ENCODE assay signal across 8 cellular contexts in genomic region chr19:18292460-18292809, GRCh38. TPM values are rescaled to one million over a fixed set of nuclear protein-coding genes. Genes with fewer than 3 reads are reported as not detected.
DNase-seq lines count a peak whose midpoint lies in the region; ATAC-seq and TF ChIP-seq lines count a peak whose summit lies in the region.

No MANE protein-coding gene starts in this region.

- intact Hi-C loops in gastrocnemius medialis (cut with DNase I; ENCODE audit: low total_unique reads), result loop anchor here (1.0 kb wide), 1 partner anchor 10 kb away; no protein-coding TSS in a partner anchor
- intact Hi-C loops in sciatic nerve (cut with DNase I), result no loop called here

- H3K27ac ChIP-seq in gastrocnemius medialis, result peak overlapping the region; percentile 86 to 98 (median 93)

- TF ChIP-seq POLR2A in gastrocnemius medialis (IDR thresholded peaks at IDR 0.05), result no peak

- H3K27me3 Mint-ChIP-seq in activated naive CD4-positive, alpha-beta T cell treated with anti-CD3 and anti-CD28 coated beads, Interleukin-2, amount 10 ng/mL, durations not matched to agents 7 days and 5 days, result no peaks in the 10 kb centered on the region

- no peaks in the 10 kb centered on the region for H3K9me3 Mint-ChIP-seq in activated naive CD4-positive, alpha-beta T cell treated with anti-CD3 and anti-CD28 coated beads, Interleukin-2, amount 10 ng/mL, durations not matched to agents 7 days and 5 days

- no peaks in the 10 kb centered on the region for H3K9me3 ChIP-seq in gastrocnemius medialis

- peak overlapping the region; percentile 96 for H3K27ac Mint-ChIP-seq in activated naive CD4-positive, alpha-beta T cell treated with anti-CD3 and anti-CD28 coated beads, Interleukin-2, amount 10 ng/mL, durations not matched to agents 7 days and 5 days

- peaks cover 8% of the 10 kb centered on the region for H3K36me3 Mint-ChIP-seq in activated naive CD4-positive, alpha-beta T cell treated with anti-CD3 and anti-CD28 coated beads, Interleukin-2, amount 10 ng/mL, durations not matched to agents 7 days and 5 days

- DNase-seq in activated naive CD4-positive, alpha-beta T cell treated with anti-CD3 and anti-CD28 coated beads, Interleukin-2, amount 10 ng/mL, durations not matched to agents 7 days and 5 days, result peak; percentile 55
- no peak for DNase-seq in activated naive CD4-positive, alpha-beta T cell (lab: John Stamatoyannopoulos, UW)
- no peak for DNase-seq in fibroblast of villous mesenchyme (ENCODE audit: low read depth)
- DNase-seq in gastrocnemius medialis, result no peak
- no peak for DNase-seq in NCI-H82 treated with DMSO at 0.1 percent for 48 hours (lab: John Stamatoyannopoulos, UW; ENCODE audit: unreplicated experiment)
- no peak for DNase-seq in sciatic nerve (ENCODE audit: low spot score)

- H3K36me3 ChIP-seq in gastrocnemius medialis, result no peaks in the 10 kb centered on the region

- in situ Hi-C loops in gastrocnemius medialis (cut with MboI; ENCODE audit: low sequenced_read_pairs in 4 of 4), result no loop called here

- H3K4me1 ChIP-seq in gastrocnemius medialis, result peaks cover 5 to 9% of the 10 kb centered on the region in 2 donors

- peak in 1 of 2 donors; percentile 26 for ATAC-seq in gastrocnemius medialis
- no peak for ATAC-seq in HG03135 (IDR thresholded peaks at IDR 0.05; ENCODE audit: unreplicated experiment)
- ATAC-seq in sciatic nerve, result no peak

- CTCF ChIA-PET in activated naive CD4-positive, alpha-beta T cell treated with anti-CD3 and anti-CD28 coated beads, Interleukin-2, amount 10 ng/mL, durations not matched to agents 7 days and 5 days (lab: Charles Lee), result interaction anchor here (0.8 to 6.6 kb wide), 7 partner anchors 8 to 35 kb away, joined by 3 to 73 read pairs (median 5); partner anchors contain the start of gene JUND

- no peak for TF ChIP-seq CTCF in WI38 (IDR thresholded peaks at IDR 0.05; ENCODE audit: low read depth, low read length)
- no peak for TF ChIP-seq CTCF in fibroblast of villous mesenchyme (IDR thresholded peaks at IDR 0.05; ENCODE audit: insufficient read depth, low read depth, low read length)
- TF ChIP-seq CTCF in gastrocnemius medialis (IDR thresholded peaks at IDR 0.05 in 4 of 5, conservative IDR thresholded peaks at IDR 0.05 in 1 of 5), result no peak

- peaks cover 75% of the 10 kb centered on the region for H3K4me1 Mint-ChIP-seq in activated naive CD4-positive, alpha-beta T cell treated with anti-CD3 and anti-CD28 coated beads, Interleukin-2, amount 10 ng/mL, durations not matched to agents 7 days and 5 days

- H3K4me3 Mint-ChIP-seq in activated naive CD4-positive, alpha-beta T cell treated with anti-CD3 and anti-CD28 coated beads, Interleukin-2, amount 10 ng/mL, durations not matched to agents 7 days and 5 days, result peak overlapping the region; percentile 89

- peak overlapping the region; percentile 62 for H3K4me3 ChIP-seq in WI38 (ENCODE audit: low read depth, low read length)
- H3K4me3 ChIP-seq in fibroblast of villous mesenchyme (ENCODE audit: low read depth, low read length), result peak overlapping the region; percentile 69
- peak overlapping the region; percentile 67 to 88 (median 74) for H3K4me3 ChIP-seq in gastrocnemius medialis

- no peaks in the 10 kb centered on the region for H3K27me3 ChIP-seq in gastrocnemius medialis

RNA-seq across cellular contexts. Expression of gene JUND, which starts 11.0 kb away (rescaled TPM):
- total RNA-seq in fibroblast of villous mesenchyme (111 and 150 TPM in 2 replicates), gastrocnemius medialis (100 to 1,000 TPM in 3 of 4 donors, 10 to 100 TPM in 1; 67.2 to 258 (median 221) TPM), sciatic nerve (298 TPM)

RNA-seq across cellular contexts. Expression of gene IQCN, which starts 18.2 kb away (rescaled TPM):
- 0.86 and 0.97 TPM in 2 replicates for total RNA-seq in fibroblast of villous mesenchyme
- total RNA-seq in gastrocnemius medialis, result under 1 TPM; 0.20 to 0.61 (median 0.39) TPM
- total RNA-seq in sciatic nerve, result 12.7 TPM

RNA-seq across cellular contexts. Expression of gene LSM4, which starts 30.4 kb away (rescaled TPM):
- total RNA-seq in fibroblast of villous mesenchyme, result 131 and 143 TPM in 2 replicates
- total RNA-seq in gastrocnemius medialis, result 100 to 1,000 TPM; 122 to 294 (median 193) TPM
- total RNA-seq in sciatic nerve, result 45.7 TPM

RNA-seq across cellular contexts. Expression of gene PGPEP1, which starts 48.0 kb away (rescaled TPM):
- total RNA-seq in fibroblast of villous mesenchyme (24.8 and 29.8 TPM in 2 replicates), gastrocnemius medialis (10 to 100 TPM; 11.7 to 42.3 (median 23.6) TPM), sciatic nerve (49.6 TPM)
